25 cellular contexts compared by ENCODE assay signal in genomic region chr11:118234833-118235232, GRCh38. TPM values are rescaled to one million over a fixed set of nuclear protein-coding genes. Genes with fewer than 3 reads are reported as not detected.
"Had no signal": no experiment of that assay in that cellular context is flagged by ENCODE, and none has a peak within 500 bp of the region (broad histone marks: within the 10 kb centered on the region; RNA-seq: fewer than 3 reads in every experiment).

No MANE protein-coding gene starts in this region.

- H3K27ac Mint-ChIP-seq: natural killer cell, progenitor cell of endocrine pancreas had no signal

- H3K4me3 Mint-ChIP-seq: activated CD8-positive, alpha-beta memory T cell treated with anti-CD3 and anti-CD28 coated beads, Interleukin-2, amount 10 ng/mL, durations not matched to agents 7 days and 5 days; natural killer cell; T-helper 2 cell treated with Interferon-gamma antibody and Interleukin-4, amounts not matched to agents 5 μg/mL and 100 μg/mL, for 36 hours had no signal

- DNase-seq: activated CD8-positive, alpha-beta memory T cell treated with anti-CD3 and anti-CD28 coated beads, Interleukin-2, amount 10 ng/mL, durations not matched to agents 7 days and 5 days; activated naive CD4-positive, alpha-beta T cell treated with Interleukin-2 at 50 U/mL for 16 hours; adrenal gland; brain microvascular endothelial cell; central memory CD4-positive, alpha-beta T cell; effector memory CD4-positive, alpha-beta T cell; foreskin keratinocyte; hippocampal formation; kidney glomerular epithelial cell; midbrain; natural killer cell; retina; SK-N-SH; spleen; stimulated activated CD4-positive, alpha-beta T cell treated with anti-CD3 and anti-CD28 coated beads, Interleukin-4, amount 100 ng/mL, for 1 hour; stomach had no signal

- H3K27me3 ChIP-seq: adrenal gland, ascending aorta, brain microvascular endothelial cell, foreskin keratinocyte, spleen had no signal

- H3K4me1 ChIP-seq: adrenal gland, ascending aorta, foreskin keratinocyte had no signal

- ATAC-seq: activated CD4-positive, CD25-positive, alpha-beta regulatory T cell treated with anti-CD3 and anti-CD28 coated beads, Interleukin-2, amount 50 U/mL, for 24 hours; activated CD8-positive, alpha-beta memory T cell treated with anti-CD3 and anti-CD28 coated beads, Interleukin-2, amount 10 ng/mL, durations not matched to agents 7 days and 5 days; foreskin keratinocyte; natural killer cell had no signal

- H3K27ac ChIP-seq: adrenal gland, ascending aorta, brain microvascular endothelial cell, foreskin keratinocyte, stomach, suprapubic skin, tibial nerve, VCaP had no signal

- H3K27me3 Mint-ChIP-seq: activated CD8-positive, alpha-beta memory T cell treated with anti-CD3 and anti-CD28 coated beads, Interleukin-2, amount 10 ng/mL, durations not matched to agents 7 days and 5 days; progenitor cell of endocrine pancreas had no signal

- H3K4me3 ChIP-seq: adrenal gland, ascending aorta, spleen, stomach, suprapubic skin, tibial nerve had no signal

- H3K9me3 Mint-ChIP-seq: natural killer cell; T-helper 2 cell treated with Interferon-gamma antibody and Interleukin-4, amounts not matched to agents 5 μg/mL and 100 μg/mL, for 36 hours had no signal

- H3K36me3 ChIP-seq: adrenal gland, ascending aorta, brain microvascular endothelial cell, tibial nerve had no signal

- H3K9me3 ChIP-seq: adrenal gland, ascending aorta, SK-N-SH, spleen, stomach, suprapubic skin, tibial nerve had no signal

RNA-seq across cellular contexts. Expression of gene JAML, which starts 10.0 kb away (rescaled TPM):
- total RNA-seq: ascending aorta, foreskin keratinocyte, osteocyte had no signal
- polyA plus RNA-seq: foreskin keratinocyte, SK-N-SH had no signal

RNA-seq across cellular contexts. Expression of gene MPZL2, which starts 29.3 kb away (rescaled TPM):
- total RNA-seq: osteocyte had no signal

RNA-seq across cellular contexts. Expression of gene SCN2B, which starts 58.4 kb away (rescaled TPM):
- total RNA-seq: activated CD8-positive, alpha-beta memory T cell treated with anti-CD3 and anti-CD28 coated beads, Interleukin-2, amount 10 ng/mL, durations not matched to agents 7 days and 5 days; dermis microvascular lymphatic vessel endothelial cell; natural killer cell; osteocyte had no signal
